1 cellular context compared by ENCODE assay signal in the genomic region with DNA sequence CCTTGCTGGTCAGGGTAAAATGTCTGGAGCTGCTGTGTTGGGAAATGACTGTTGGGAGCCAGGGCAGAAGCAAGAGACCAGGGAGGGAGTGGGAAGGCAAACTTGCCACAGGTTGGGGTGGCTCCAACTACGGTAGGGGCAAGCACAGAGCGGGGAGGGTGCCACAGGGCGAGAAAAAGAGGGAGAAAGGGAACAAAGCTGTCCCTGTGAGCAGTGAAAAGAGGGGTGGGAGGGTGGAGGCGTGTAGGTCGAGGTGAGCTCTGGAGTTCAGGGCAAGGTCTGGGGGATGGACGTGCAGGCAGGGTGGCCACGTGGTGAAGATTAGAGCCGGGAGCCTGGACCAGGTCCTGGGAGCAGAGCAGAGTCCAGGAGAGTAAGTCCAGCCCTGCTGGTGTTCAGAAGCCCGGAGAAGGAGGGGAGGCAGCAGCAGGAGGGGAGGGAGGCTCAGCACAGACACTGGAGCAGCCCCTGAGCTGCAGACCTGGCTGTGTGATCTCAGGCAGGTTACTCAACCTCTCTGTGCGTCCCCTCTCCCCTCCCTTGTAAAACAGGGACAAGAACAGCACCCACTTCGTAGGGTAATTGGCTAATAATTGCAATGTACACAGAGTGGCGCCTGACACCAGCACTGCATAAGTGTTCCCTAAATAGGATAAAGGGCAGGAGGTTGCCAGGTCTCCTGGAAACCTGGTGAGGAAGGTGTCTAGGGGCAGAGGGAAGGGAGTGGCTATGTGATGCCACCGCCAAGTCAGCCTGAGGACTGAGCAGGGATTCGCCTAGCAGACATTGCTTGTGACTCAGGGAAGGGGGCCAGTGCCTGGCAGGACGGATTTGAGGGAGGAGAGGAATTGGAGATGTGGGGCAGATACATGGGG.
TF ChIP-seq lines count a peak whose summit lies in the region.

No MANE protein-coding gene starts in this region.

TF ChIP-seq in liver, 16 proteins besides CTCF, POLR2A, EP300 and RAD21:
- peak; percentile 44 for TF ChIP-seq HNF4G (IDR thresholded peaks at IDR 0.05)
- TF ChIP-seq HNF4A (conservative IDR thresholded peaks at IDR 0.05) = peak; percentile 86 to 91
- no peak for TF ChIP-seq ZBTB33 (IDR thresholded peaks at IDR 0.05)
- no peak for TF ChIP-seq TAF1 (conservative IDR thresholded peaks at IDR 0.05)
- peak in 1 of 2 donors; percentile 18 for TF ChIP-seq EGR1 (IDR thresholded peaks at IDR 0.05; ENCODE audit: low read depth in 2 of 2)
- no peak for TF ChIP-seq YY1 (IDR thresholded peaks at IDR 0.05)
- TF ChIP-seq FOXA2 (IDR thresholded peaks at IDR 0.05) = peak; percentile 81
- TF ChIP-seq, protein P1, sequence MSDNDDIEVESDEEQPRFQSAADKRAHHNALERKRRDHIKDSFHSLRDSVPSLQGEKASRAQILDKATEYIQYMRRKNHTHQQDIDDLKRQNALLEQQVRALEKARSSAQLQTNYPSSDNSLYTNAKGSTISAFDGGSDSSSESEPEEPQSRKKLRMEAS (IDR thresholded peaks at IDR 0.05) = no peak
- peak; percentile 76 for TF ChIP-seq SP1 (IDR thresholded peaks at IDR 0.05)
- TF ChIP-seq NR2F2 (IDR thresholded peaks at IDR 0.05) = no peak
- TF ChIP-seq RXRA (IDR thresholded peaks at IDR 0.05) = peak; percentile 27 to 63
- no peak for TF ChIP-seq REST (IDR thresholded peaks at IDR 0.05)
- TF ChIP-seq JUND (IDR thresholded peaks at IDR 0.05) = peak in 1 of 2 donors; percentile 31
- peak; percentile 66 for TF ChIP-seq FOXA1 (IDR thresholded peaks at IDR 0.05)
- TF ChIP-seq, protein P2, sequence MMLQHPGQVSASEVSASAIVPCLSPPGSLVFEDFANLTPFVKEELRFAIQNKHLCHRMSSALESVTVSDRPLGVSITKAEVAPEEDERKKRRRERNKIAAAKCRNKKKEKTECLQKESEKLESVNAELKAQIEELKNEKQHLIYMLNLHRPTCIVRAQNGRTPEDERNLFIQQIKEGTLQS (IDR thresholded peaks at IDR 0.05) = no peak
- no peak for TF ChIP-seq GABPA (IDR thresholded peaks at IDR 0.05 in 1 of 2, conservative IDR thresholded peaks at IDR 0.05 in 1 of 2)
